Comparison of ENCODE assay signal across 8 cellular contexts in genomic region chr9:127917603-127918002, GRCh38. TPM values are rescaled to one million over a fixed set of nuclear protein-coding genes. Genes with fewer than 3 reads are reported as not detected.
A peak's percentile ranks its signal among the peaks of the same experiment; 100 is the strongest.
DNase-seq lines count a peak whose midpoint lies in the region; ATAC-seq and TF ChIP-seq lines count a peak whose summit lies in the region.

No MANE protein-coding gene starts in this region.

- peaks cover 11% of the 10 kb centered on the region for H3K27me3 Mint-ChIP-seq in dendritic cell treated with granulocyte-macrophage colony-stimulating factor and Interleukin-4, amounts not matched to agents 40 ng/mL and 50 ng/mL, for 4 days
- H3K27me3 Mint-ChIP-seq in endothelial cell (ENCODE audit: unreplicated experiment) = peaks cover 3% of the 10 kb centered on the region

- peaks cover 0 to 26% (median 11%) of the 10 kb centered on the region in 6 donors for H3K36me3 ChIP-seq in spleen

- H3K4me1 ChIP-seq in spleen = peaks cover 53 to 97% (median 84%) of the 10 kb centered on the region in 6 donors

- peaks cover 79% of the 10 kb centered on the region for H3K4me1 Mint-ChIP-seq in dendritic cell treated with granulocyte-macrophage colony-stimulating factor and Interleukin-4, amounts not matched to agents 40 ng/mL and 50 ng/mL, for 4 days (ENCODE audit: low read depth)
- H3K4me1 Mint-ChIP-seq in endothelial cell (ENCODE audit: unreplicated experiment) = peaks cover 22% of the 10 kb centered on the region

- H3K9me3 Mint-ChIP-seq in dendritic cell treated with granulocyte-macrophage colony-stimulating factor and Interleukin-4, amounts not matched to agents 40 ng/mL and 50 ng/mL, for 4 days = no peaks in the 10 kb centered on the region
- no peaks in the 10 kb centered on the region for H3K9me3 Mint-ChIP-seq in endothelial cell (ENCODE audit: unreplicated experiment)

- H3K9me3 ChIP-seq in spleen = no peaks in the 10 kb centered on the region

- WGBS in spleen, 5 donors = 41 to 50% (median 45%) methylated on average over 6 of the region's 6 CpGs

- peaks cover 0 to 10% (median 5%) of the 10 kb centered on the region in 7 donors for H3K27me3 ChIP-seq in spleen (replicated peaks in 1 of 7)

- peak overlapping the region; percentile 28 to 91 (median 86) for H3K27ac ChIP-seq in spleen

- H3K27ac Mint-ChIP-seq in dendritic cell treated with granulocyte-macrophage colony-stimulating factor and Interleukin-4, amounts not matched to agents 40 ng/mL and 50 ng/mL, for 4 days = peak overlapping the region; percentile 86
- H3K27ac Mint-ChIP-seq in endothelial cell (ENCODE audit: unreplicated experiment) = no peak overlapping the region

- no peak for TF ChIP-seq POLR2A in NB4 (IDR thresholded peaks at IDR 0.05; ENCODE audit: extremely low read depth, insufficient read length)
- no peak for TF ChIP-seq POLR2A in spleen (IDR thresholded peaks at IDR 0.05)

- H3K36me3 Mint-ChIP-seq in dendritic cell treated with granulocyte-macrophage colony-stimulating factor and Interleukin-4, amounts not matched to agents 40 ng/mL and 50 ng/mL, for 4 days (ENCODE audit: low read depth) = peaks cover 26% of the 10 kb centered on the region
- H3K36me3 Mint-ChIP-seq in endothelial cell (ENCODE audit: low read depth, unreplicated experiment) = peaks cover 5% of the 10 kb centered on the region

- H3K4me3 Mint-ChIP-seq in dendritic cell treated with granulocyte-macrophage colony-stimulating factor and Interleukin-4, amounts not matched to agents 40 ng/mL and 50 ng/mL, for 4 days = peak overlapping the region; percentile 48
- H3K4me3 Mint-ChIP-seq in endothelial cell (ENCODE audit: unreplicated experiment) = no peak overlapping the region

- DNase-seq in NCI-H82 (lab: John Stamatoyannopoulos, UW) (peak; percentile 54), NCI-H82 treated with DMSO at 0.1 percent for 48 hours (lab: John Stamatoyannopoulos, UW; ENCODE audit: unreplicated experiment) (no peak), NB4 (ENCODE audit: low read depth) (peak; percentile 75), spleen (peak; percentile 86), endothelial cell (ENCODE audit: low spot score) (no peak), putamen (ENCODE audit: low spot score) (no peak)

- intact Hi-C loops in dendritic cell treated with granulocyte-macrophage colony-stimulating factor and Interleukin-4, amounts not matched to agents 40 ng/mL and 50 ng/mL, for 4 days (cut with micrococcal nuclease) = loop anchor here (2.0 to 10.0 kb wide), 4 partner anchors 35 to 343 kb away; partner anchors contain the start of genes CDK9 and TOR2A
- intact Hi-C loops in spleen (cut with DNase I; ENCODE audit: low total_unique reads) = no loop called here

- TF ChIP-seq CTCF in NB4 (IDR thresholded peaks at IDR 0.05; ENCODE audit: low read depth, low read length) = no peak
- TF ChIP-seq CTCF in spleen (IDR thresholded peaks at IDR 0.05 in 8 of 11, conservative IDR thresholded peaks at IDR 0.05 in 3 of 11) = no peak
- TF ChIP-seq CTCF in endothelial cell (IDR thresholded peaks at IDR 0.05; ENCODE audit: unreplicated experiment) = no peak

- H3K4me3 ChIP-seq in NB4 (ENCODE audit: low read depth, low read length) = peak overlapping the region; percentile 16
- peak overlapping the region in 3 of 8 donors; percentile 75 to 94 (median 77) for H3K4me3 ChIP-seq in spleen

- ATAC-seq in HG03039 (IDR thresholded peaks at IDR 0.05; ENCODE audit: unreplicated experiment) = no peak

RNA-seq across cellular contexts. Expression of gene ST6GALNAC4, which starts 0.8 kb away (rescaled TPM):
- total RNA-seq in spleen (10 to 100 TPM; 48.6 to 92.8 (median 65.8) TPM), endothelial cell (ENCODE audit: unreplicated experiment) (25.0 TPM)
- polyA plus RNA-seq in spleen = 10 to 100 TPM; 16.0 to 36.7 (median 19.5) TPM

RNA-seq across cellular contexts. Expression of gene PIP5KL1, which starts 13.0 kb away (rescaled TPM):
- total RNA-seq in spleen (1 to 10 TPM in 2 of 7 donors, under 1 TPM in 3, not detected in 2; 0.46 to 3.6 (median 0.94) TPM), endothelial cell (ENCODE audit: unreplicated experiment) (2.4 TPM)
- polyA plus RNA-seq in spleen = under 1 TPM; 0.13 to 0.51 (median 0.42) TPM

RNA-seq across cellular contexts. Expression of gene ST6GALNAC6, which starts 18.2 kb away (rescaled TPM):
- total RNA-seq in spleen (100 to 1,000 TPM in 1 of 7 donors, 10 to 100 TPM in 6; 62.5 to 118 (median 75.9) TPM), endothelial cell (ENCODE audit: unreplicated experiment) (80.0 TPM)
- 10 to 100 TPM; 29.0 to 68.0 (median 31.7) TPM for polyA plus RNA-seq in spleen

RNA-seq across cellular contexts. Expression of gene DPM2, which starts 20.1 kb away (rescaled TPM):
- total RNA-seq in spleen = 10 to 100 TPM; 19.5 to 31.3 (median 25.2) TPM
- polyA plus RNA-seq in spleen = 10 to 100 TPM; 23.6 to 33.8 (median 28.1) TPM
- total RNA-seq in endothelial cell (ENCODE audit: unreplicated experiment) = 31.5 TPM

RNA-seq across cellular contexts. Expression of gene AK1, which starts 40.1 kb away (rescaled TPM):
- total RNA-seq in spleen (10 to 100 TPM; 41.3 to 89.7 (median 59.7) TPM), endothelial cell (ENCODE audit: unreplicated experiment) (63.3 TPM)
- 10 to 100 TPM; 47.0 to 97.9 (median 82.7) TPM for polyA plus RNA-seq in spleen

Comparison
In these comparisons a context has a peak if more than half of its experiments do, and no peak if none do; other contexts are left out.
1. DNase-seq: peak in NCI-H82 (single experiment), NB4 (single experiment) and spleen (single experiment); none in NCI-H82 treated with DMSO at 0.1 percent for 48 hours (single experiment), endothelial cell (single experiment) and putamen (single experiment).